1 cellular context compared by ENCODE assay signal in genomic region chr11:699116-699508, GRCh38.
TF ChIP-seq lines count a peak whose summit lies in the region.

No MANE protein-coding gene starts in this region.

TF ChIP-seq in IMR-90, 13 proteins besides CTCF, POLR2A, EP300 and RAD21:
- TF ChIP-seq RFX5 (IDR thresholded peaks at IDR 0.05; ENCODE audit: low read depth, low read length): no peak
- peak; percentile 66 for TF ChIP-seq CEBPB (IDR thresholded peaks at IDR 0.05; ENCODE audit: low read depth, low read length)
